ENCODE assay signal across 17 cellular contexts in genomic region chr1:91757760-91758545, GRCh38.
DNase-seq lines count a peak whose midpoint lies in the region; ATAC-seq and TF ChIP-seq lines count a peak whose summit lies in the region.
"Had no signal": no experiment of that assay in that cellular context is flagged by ENCODE, and none has a peak within 500 bp of the region (broad histone marks: within the 10 kb centered on the region; RNA-seq: fewer than 3 reads in every experiment).

No MANE protein-coding gene starts in this region.

- DNase-seq in GM04504 (ENCODE audit: low read depth): peak; percentile 90
- DNase-seq in right lobe of liver: no peak
- DNase-seq in NCI-H69 (lab: John Stamatoyannopoulos, UW): no peak
- no peak for DNase-seq in activated CD4-positive, alpha-beta T cell treated with anti-CD3 and anti-CD28 coated beads, Interleukin-2, amount 10 ng/mL, durations not matched to agents 24 days and 14 days
- DNase-seq: activated CD8-positive, alpha-beta memory T cell treated with anti-CD3 and anti-CD28 coated beads, Interleukin-2, amount 50 U/mL, for 48 hours; DMS79 treated with DMSO at 0.1 percent for 48 hours; NCI-H1694 treated with DMSO at 0.1 percent for 48 hours; pancreas; T-helper 1 cell had no signal

- H3K4me3 Mint-ChIP-seq in activated CD4-positive, alpha-beta T cell treated with anti-CD3 and anti-CD28 coated beads, Interleukin-2, amount 10 ng/mL, durations not matched to agents 24 days and 14 days: no peak overlapping the region
- H3K4me3 Mint-ChIP-seq: activated naive CD4-positive, alpha-beta T cell treated with anti-CD3 and anti-CD28 coated beads, Interleukin-2, amount 50 U/mL, for 24 hours; CD14-positive monocyte; memory B cell had no signal

- ATAC-seq in right lobe of liver (peak; percentile 60 to 81 (median 80)), HG03097 (IDR thresholded peaks at IDR 0.05; ENCODE audit: low FRiP score, unreplicated experiment) (no peak), GM18502 (IDR thresholded peaks at IDR 0.05; ENCODE audit: poor library complexity, unreplicated experiment) (no peak)

- H3K36me3 ChIP-seq in esophagus (ENCODE audit: control insufficient read depth in 2 of 2, insufficient read depth in 2 of 2, low read length in 1 of 2) (no peaks in the 10 kb centered on the region), right lobe of liver (no peaks in the 10 kb centered on the region), stomach smooth muscle (ENCODE audit: control insufficient read depth in 2 of 2, insufficient read depth in 2 of 2, low read length in 2 of 2) (peaks cover 0 to 3% of the 10 kb centered on the region in 2 donors)
- H3K36me3 ChIP-seq: pancreas had no signal

- H3K9ac ChIP-seq in stomach smooth muscle (ENCODE audit: low read length in 2 of 2): no peak overlapping the region
- H3K9ac ChIP-seq: KMS-11 had no signal

- no peak overlapping the region for H3K27ac Mint-ChIP-seq in activated CD4-positive, alpha-beta T cell treated with anti-CD3 and anti-CD28 coated beads, Interleukin-2, amount 10 ng/mL, durations not matched to agents 24 days and 14 days
- H3K27ac Mint-ChIP-seq: activated naive CD4-positive, alpha-beta T cell treated with anti-CD3 and anti-CD28 coated beads, Interleukin-2, amount 50 U/mL, for 24 hours; CD14-positive monocyte; memory B cell had no signal

- TF ChIP-seq POLR2A in right lobe of liver (IDR thresholded peaks at IDR 0.05): no peak

- no peaks in the 10 kb centered on the region for H3K9me3 ChIP-seq in esophagus (ENCODE audit: control insufficient read depth in 2 of 2, insufficient read depth in 1 of 2, low read depth in 1 of 2, low read length in 1 of 2)
- no peaks in the 10 kb centered on the region for H3K9me3 ChIP-seq in right lobe of liver
- no peaks in the 10 kb centered on the region for H3K9me3 ChIP-seq in stomach smooth muscle (ENCODE audit: control insufficient read depth in 2 of 2, low read length in 2 of 2)
- H3K9me3 ChIP-seq: pancreas had no signal

- peaks cover 26% of the 10 kb centered on the region for H3K4me1 Mint-ChIP-seq in activated CD4-positive, alpha-beta T cell treated with anti-CD3 and anti-CD28 coated beads, Interleukin-2, amount 10 ng/mL, durations not matched to agents 24 days and 14 days
- H3K4me1 Mint-ChIP-seq: CD14-positive monocyte had no signal

- H3K9me3 Mint-ChIP-seq in activated CD4-positive, alpha-beta T cell treated with anti-CD3 and anti-CD28 coated beads, Interleukin-2, amount 10 ng/mL, durations not matched to agents 24 days and 14 days: peaks cover 4% of the 10 kb centered on the region
- H3K9me3 Mint-ChIP-seq: activated naive CD4-positive, alpha-beta T cell treated with anti-CD3 and anti-CD28 coated beads, Interleukin-2, amount 50 U/mL, for 24 hours; CD14-positive monocyte; memory B cell had no signal

- H3K36me3 Mint-ChIP-seq in activated CD4-positive, alpha-beta T cell treated with anti-CD3 and anti-CD28 coated beads, Interleukin-2, amount 10 ng/mL, durations not matched to agents 24 days and 14 days (ENCODE audit: low read depth): peaks cover 15% of the 10 kb centered on the region
- H3K36me3 Mint-ChIP-seq: CD14-positive monocyte, memory B cell had no signal

- H3K4me1 ChIP-seq in esophagus (ENCODE audit: control insufficient read depth in 2 of 2, insufficient read depth in 2 of 2, low read length in 1 of 2) (no peaks in the 10 kb centered on the region), right lobe of liver (peaks cover 0 to 41% (median 21%) of the 10 kb centered on the region in 4 donors), stomach smooth muscle (ENCODE audit: control insufficient read depth, insufficient read depth, low read length) (peaks cover 41% of the 10 kb centered on the region)

- H3K27me3 ChIP-seq in esophagus (ENCODE audit: control insufficient read depth in 1 of 2, insufficient read depth in 2 of 2, low read length in 2 of 2) (no peaks in the 10 kb centered on the region), right lobe of liver (no peaks in the 10 kb centered on the region), stomach smooth muscle (ENCODE audit: control insufficient read depth in 1 of 2, insufficient read depth in 2 of 2, low read length in 2 of 2) (no peaks in the 10 kb centered on the region)
- H3K27me3 ChIP-seq: pancreas had no signal

- intact Hi-C loops in right lobe of liver (cut with DNase I): no loop called here
- intact Hi-C loops in activated CD4-positive, alpha-beta T cell treated with anti-CD3 and anti-CD28 coated beads, Interleukin-2, amount 10 ng/mL, durations not matched to agents 24 days and 14 days (cut with micrococcal nuclease): loop anchor here (10.0 kb wide), 2 partner anchors 163 to 557 kb away; no protein-coding TSS in a partner anchor

- 76 to 78% methylated on average over 8 of the region's 8 CpGs for WGBS in esophagus, 2 donors
- 28% methylated on average over 6 of the region's 8 CpGs for WGBS in right lobe of liver (ENCODE audit: insufficient coverage, low coverage, low lambda C conversion rate, missing lambda C conversion rate)

- H3K27ac ChIP-seq in esophagus (ENCODE audit: low read depth in 2 of 2, low read length in 1 of 2): peak overlapping the region; percentile 74 to 76
- peak overlapping the region; percentile 70 to 87 (median 84) for H3K27ac ChIP-seq in right lobe of liver
- H3K27ac ChIP-seq in stomach smooth muscle (ENCODE audit: low read length): peak overlapping the region; percentile 58
- H3K27ac ChIP-seq: KMS-11, pancreas had no signal

- no peak for TF ChIP-seq CTCF in right lobe of liver (IDR thresholded peaks at IDR 0.05)

- H3K27me3 Mint-ChIP-seq in activated CD4-positive, alpha-beta T cell treated with anti-CD3 and anti-CD28 coated beads, Interleukin-2, amount 10 ng/mL, durations not matched to agents 24 days and 14 days: peaks cover 12% of the 10 kb centered on the region
- H3K27me3 Mint-ChIP-seq: activated naive CD4-positive, alpha-beta T cell treated with anti-CD3 and anti-CD28 coated beads, Interleukin-2, amount 50 U/mL, for 24 hours; memory B cell had no signal

- H3K4me3 ChIP-seq in esophagus (ENCODE audit: low read depth in 1 of 2, low read length in 2 of 2) (no peak overlapping the region), right lobe of liver (no peak overlapping the region), stomach smooth muscle (ENCODE audit: low read length in 2 of 2) (no peak overlapping the region)
- H3K4me3 ChIP-seq: pancreas had no signal

Comparison
In these comparisons a context has a peak if more than half of its experiments do, and no peak if none do; other contexts are left out.
1. ATAC-seq: peak in right lobe of liver (4 of 4); none in HG03097 (single experiment) and GM18502 (single experiment).
2. Peak in every context shown above with its lines, with median percentiles within 50 percentile points of each other: H3K27ac ChIP-seq.